ENCODE assay signal across 8 cellular contexts in the genomic region with DNA sequence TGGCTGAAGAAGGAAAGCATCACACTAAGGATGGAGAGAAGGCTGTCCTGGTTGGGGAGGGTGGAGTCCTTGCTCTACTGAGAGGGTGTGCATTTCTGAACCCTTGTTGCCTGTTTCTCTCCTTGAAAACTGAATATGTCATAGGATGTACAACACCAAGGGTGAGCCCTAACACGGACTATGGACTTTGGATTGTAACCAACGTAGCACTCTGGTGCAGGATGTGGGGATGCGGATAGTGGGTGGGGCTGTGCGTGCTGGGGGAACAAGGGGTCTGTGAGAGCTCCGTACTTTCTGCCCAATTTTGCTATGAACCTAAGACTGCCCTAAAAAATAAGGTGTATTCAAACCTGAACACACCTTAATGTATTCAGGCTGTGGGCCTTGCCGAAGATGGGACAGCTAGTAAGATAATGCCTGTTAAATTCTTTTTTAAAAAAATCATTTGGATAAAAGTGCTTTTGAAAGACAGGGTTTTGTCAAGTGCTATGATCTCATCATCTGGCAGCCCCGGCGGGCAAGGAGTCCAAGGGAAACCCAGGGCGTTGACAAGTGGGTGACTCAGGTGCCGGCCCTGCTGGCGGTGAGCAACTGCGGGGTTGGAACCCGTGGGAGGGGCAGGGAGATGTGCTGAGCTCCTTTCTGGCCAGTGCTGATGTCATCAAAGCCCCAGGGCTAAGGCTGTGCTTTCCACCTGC. TPM values are rescaled to one million over a fixed set of nuclear protein-coding genes. Genes with fewer than 3 reads are reported as not detected.
DNase-seq lines count a peak whose midpoint lies in the region; ATAC-seq and TF ChIP-seq lines count a peak whose summit lies in the region.

No MANE protein-coding gene starts in this region.

- H3K4me1 ChIP-seq in IMR-90 (ENCODE audit: control insufficient read depth, insufficient read depth, low read length) (peaks cover 1% of the 10 kb centered on the region; the same call in 1 of the 2 replicates), lower lobe of right lung (peaks cover 8% of the 10 kb centered on the region)

- POLR2A ChIA-PET in IMR-90 (lab: Charles Lee; ENCODE audit: unreplicated experiment): no interaction called here
- POLR2A ChIA-PET in MCF 10A (lab: Yijun Ruan, JAX): interaction anchor here (0.5 to 2.1 kb wide), 9 partner anchors 8 to 244 kb away, joined by 3 to 17 read pairs (median 5); no protein-coding TSS in a partner anchor

- no peak overlapping the region for H4K91ac ChIP-seq in IMR-90 (ENCODE audit: insufficient read depth, low read depth, low read length)

- no peak overlapping the region for H3K27ac ChIP-seq in IMR-90 (ENCODE audit: insufficient read depth, low read length)
- no peak overlapping the region for H3K27ac ChIP-seq in lower lobe of right lung

- no peak overlapping the region for H3K9ac ChIP-seq in IMR-90 (ENCODE audit: low read depth, low read length)

- in situ Hi-C loops in IMR-90 (cut with MboI; ENCODE audit: low sequenced_read_pairs): no loop called here

- no peaks in the 10 kb centered on the region for H3K36me3 Mint-ChIP-seq in MCF 10A (ENCODE audit: insufficient read depth, unreplicated experiment)

- TF ChIP-seq RAD21 in IMR-90 (IDR thresholded peaks at IDR 0.05; ENCODE audit: low read length): 0 out of 2 replicates have a peak, but pooled peaks have one; percentile 18

- WGBS in IMR-90 (ENCODE audit: extremely low coverage in 2 of 2, insufficient read length in 1 of 2), 2 experiments: 80% methylated on average over 2 of the region's 13 CpGs; no CpG with 5 or more reads in 1 of the 2 experiments

- H3K4me1 Mint-ChIP-seq in MCF 10A (ENCODE audit: insufficient read depth, unreplicated experiment): peaks cover 21% of the 10 kb centered on the region

- CTCF ChIA-PET in IMR-90 (lab: Yijun Ruan, JAX): no interaction called here
- CTCF ChIA-PET in MCF 10A (lab: Yijun Ruan, JAX): interaction anchor here (0.6 to 1.4 kb wide), 3 partner anchors 27 to 402 kb away, joined by 3 read pairs; no protein-coding TSS in a partner anchor

- H3K9me3 ChIP-seq in IMR-90 (ENCODE audit: control insufficient read depth, insufficient read depth, low read length): no peaks in the 10 kb centered on the region
- H3K9me3 ChIP-seq in lower lobe of right lung: no peaks in the 10 kb centered on the region

- no peak overlapping the region for H3K4ac ChIP-seq in IMR-90 (ENCODE audit: low read depth, low read length)

- intact Hi-C loops in IMR-90 (cut with micrococcal nuclease) (loop anchor here (10.0 kb wide), 1 partner anchor 81 kb away; no protein-coding TSS in a partner anchor), MCF 10A (cut with micrococcal nuclease) (loop anchor here (5.0 to 10.0 kb wide), 2 partner anchors 61 to 339 kb away; no protein-coding TSS in a partner anchor), lower lobe of right lung (cut with DNase I) (no loop called here)

- no peak overlapping the region for H2BK20ac ChIP-seq in IMR-90 (ENCODE audit: low read depth, low read length)

- H2BK120ac ChIP-seq in IMR-90 (ENCODE audit: low read depth, low read length): no peak overlapping the region

- H3K4me3 ChIP-seq in IMR-90 (ENCODE audit: insufficient read depth, low read depth, low read length): no peak overlapping the region
- H3K4me3 ChIP-seq in lower lobe of right lung: no peak overlapping the region

- no peak overlapping the region for H3K56ac ChIP-seq in IMR-90 (ENCODE audit: extremely low read depth, insufficient read depth, low read length)

- peak overlapping the region; percentile 40; the same call in 1 of the 3 replicates for H2BK15ac ChIP-seq in IMR-90 (ENCODE audit: low read depth, low read length)

- no peaks in the 10 kb centered on the region for H3K9me1 ChIP-seq in IMR-90 (ENCODE audit: insufficient read depth, low read length)

- no peak overlapping the region for H4K5ac ChIP-seq in IMR-90 (ENCODE audit: low read depth, low read length)

- H2AFZ ChIP-seq in IMR-90 (replicated peaks; ENCODE audit: low read length, poor library complexity): no peak overlapping the region

- TF ChIP-seq POLR2A in IMR-90 (IDR thresholded peaks at IDR 0.05; ENCODE audit: low read depth, low read length): no peak

- H3K27me3 ChIP-seq in IMR-90 (ENCODE audit: control insufficient read depth, insufficient read depth, low read length): peaks cover 2% of the 10 kb centered on the region; the same call in 1 of the 2 replicates
- H3K27me3 ChIP-seq in lower lobe of right lung (ENCODE audit: low read depth): no peaks in the 10 kb centered on the region

- H3K36me3 ChIP-seq in IMR-90 (ENCODE audit: control insufficient read depth, insufficient read depth, low read length) (no peaks in the 10 kb centered on the region), lower lobe of right lung (no peaks in the 10 kb centered on the region)

- no peak overlapping the region for H2AK9ac ChIP-seq in IMR-90 (replicated peaks; ENCODE audit: low read depth, low read length, poor library complexity)

- peak; percentile 94 for ATAC-seq in IMR-90 (ENCODE audit: low read depth)
- ATAC-seq in lower lobe of right lung: peak; percentile 96 to 99
- no peak for ATAC-seq in GM19035 (IDR thresholded peaks at IDR 0.05; ENCODE audit: unreplicated experiment)
- no peak for ATAC-seq in HG03159 (IDR thresholded peaks at IDR 0.05; ENCODE audit: unreplicated experiment)

- H4K8ac ChIP-seq in IMR-90 (ENCODE audit: low read depth in 2 of 2, low read length in 2 of 2): no peak overlapping the region

- dilution Hi-C loops in IMR-90 (cut with HindIII; ENCODE audit: low sequenced_read_pairs, unreplicated experiment): no loop called here

- no peak overlapping the region for H2BK5ac ChIP-seq in IMR-90 (ENCODE audit: low read depth, low read length, poor library complexity, severe bottlenecking)

- H3K27ac Mint-ChIP-seq in MCF 10A (ENCODE audit: low read depth, unreplicated experiment): peak overlapping the region; percentile 27

- H2AK5ac ChIP-seq in IMR-90 (ENCODE audit: low read depth, low read length): 0 out of 2 replicates have a peak overlapping the region, but pooled peaks have one; percentile 10

- H4K20me1 ChIP-seq in IMR-90 (ENCODE audit: insufficient read depth, low read length): no peaks in the 10 kb centered on the region

- peak; percentile 68 for DNase-seq in AG08396 (ENCODE audit: low spot score)
- DNase-seq in IMR-90: peak; percentile 95
- DNase-seq in MCF 10A (ENCODE audit: unreplicated experiment): peak; percentile 98
- peak; percentile 89 for DNase-seq in lower lobe of right lung
- DNase-seq in occipital lobe (lab: John Stamatoyannopoulos, UW): no peak
- no peak for DNase-seq in effector CD4-positive, alpha-beta T cell

- BruUV-seq in IMR-90 (replicated peaks; lab: Mats Ljungman, UMichigan) (no TSS peak), MCF 10A (replicated peaks; lab: Mats Ljungman, UMichigan) (no TSS peak)

- no peak for TF ChIP-seq CTCF in IMR-90 (conservative IDR thresholded peaks at IDR 0.05; ENCODE audit: low read depth, low read length)
- TF ChIP-seq CTCF in MCF 10A (IDR thresholded peaks at IDR 0.05; ENCODE audit: unreplicated experiment): no peak
- no peak for TF ChIP-seq CTCF in lower lobe of right lung (IDR thresholded peaks at IDR 0.05)

- no peaks in the 10 kb centered on the region for H3K27me3 Mint-ChIP-seq in MCF 10A (ENCODE audit: insufficient read depth, unreplicated experiment)

- no peak overlapping the region for H3K23ac ChIP-seq in IMR-90 (ENCODE audit: low read depth, low read length)

- H3K9me3 Mint-ChIP-seq in MCF 10A (ENCODE audit: unreplicated experiment): no peaks in the 10 kb centered on the region

- H3K14ac ChIP-seq in IMR-90 (replicated peaks; ENCODE audit: low read depth, low read length): no peak overlapping the region

- H3K4me3 Mint-ChIP-seq in MCF 10A (ENCODE audit: unreplicated experiment): no peak overlapping the region

- H3K4me2 ChIP-seq in IMR-90 (ENCODE audit: low read depth, low read length): no peak overlapping the region

- no peaks in the 10 kb centered on the region for H3K79me1 ChIP-seq in IMR-90 (ENCODE audit: low read depth in 1 of 2, low read length in 2 of 2)

- H3K18ac ChIP-seq in IMR-90 (ENCODE audit: low read depth, low read length): no peak overlapping the region

TF ChIP-seq in IMR-90, 13 proteins besides CTCF, POLR2A, EP300 and RAD21 (continues in another document):
- TF ChIP-seq, protein P1, sequence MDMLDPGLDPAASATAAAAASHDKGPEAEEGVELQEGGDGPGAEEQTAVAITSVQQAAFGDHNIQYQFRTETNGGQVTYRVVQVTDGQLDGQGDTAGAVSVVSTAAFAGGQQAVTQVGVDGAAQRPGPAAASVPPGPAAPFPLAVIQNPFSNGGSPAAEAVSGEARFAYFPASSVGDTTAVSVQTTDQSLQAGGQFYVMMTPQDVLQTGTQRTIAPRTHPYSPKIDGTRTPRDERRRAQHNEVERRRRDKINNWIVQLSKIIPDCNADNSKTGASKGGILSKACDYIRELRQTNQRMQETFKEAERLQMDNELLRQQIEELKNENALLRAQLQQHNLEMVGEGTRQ (IDR thresholded peaks at IDR 0.05; ENCODE audit: low read depth, low read length): no peak
- peak; percentile 78 for TF ChIP-seq MAZ (IDR thresholded peaks at IDR 0.05; ENCODE audit: borderline replicate concordance, low read depth, low read length)
- peak; percentile 46; the same call in 1 of the 2 replicates for TF ChIP-seq MAFK (IDR thresholded peaks at IDR 0.05; ENCODE audit: low read depth, low read length)
- TF ChIP-seq, protein P2, sequence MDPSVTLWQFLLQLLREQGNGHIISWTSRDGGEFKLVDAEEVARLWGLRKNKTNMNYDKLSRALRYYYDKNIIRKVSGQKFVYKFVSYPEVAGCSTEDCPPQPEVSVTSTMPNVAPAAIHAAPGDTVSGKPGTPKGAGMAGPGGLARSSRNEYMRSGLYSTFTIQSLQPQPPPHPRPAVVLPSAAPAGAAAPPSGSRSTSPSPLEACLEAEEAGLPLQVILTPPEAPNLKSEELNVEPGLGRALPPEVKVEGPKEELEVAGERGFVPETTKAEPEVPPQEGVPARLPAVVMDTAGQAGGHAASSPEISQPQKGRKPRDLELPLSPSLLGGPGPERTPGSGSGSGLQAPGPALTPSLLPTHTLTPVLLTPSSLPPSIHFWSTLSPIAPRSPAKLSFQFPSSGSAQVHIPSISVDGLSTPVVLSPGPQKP (IDR thresholded peaks at IDR 0.05; ENCODE audit: borderline replicate concordance, low read depth, low read length): no peak
- TF ChIP-seq SMC3 (IDR thresholded peaks at IDR 0.05; ENCODE audit: low read depth, low read length): no peak
- TF ChIP-seq RCOR1 (IDR thresholded peaks at IDR 0.05; ENCODE audit: insufficient replicate concordance, low read length): peak; percentile 46
- TF ChIP-seq FOS (IDR thresholded peaks at IDR 0.05; ENCODE audit: low read depth, low read length): peak; percentile 79
- peak; percentile 67 for TF ChIP-seq BHLHE40 (IDR thresholded peaks at IDR 0.05; ENCODE audit: low read depth, low read length)
- TF ChIP-seq CHD1 (IDR thresholded peaks at IDR 0.05; ENCODE audit: low read depth, low read length): no peak
- TF ChIP-seq RFX5 (IDR thresholded peaks at IDR 0.05; ENCODE audit: low read depth, low read length): no peak

RNA-seq across cellular contexts. Expression of a gene that starts 54.0 kb away (rescaled TPM):
- 2.5 and 3.3 TPM in 2 replicates for total RNA-seq in IMR-90 (2012; rRNA removed)
- polyA plus RNA-seq in IMR-90 (2012; rRNA removed): 4.0 and 4.2 TPM in 2 replicates
- polyA plus RNA-seq in IMR-90 (2012; cell fraction: cytosol; rRNA removed): 1.8 and 5.7 TPM in 2 replicates
- polyA plus RNA-seq in IMR-90 (2012; cell fraction: nucleus; rRNA removed; ENCODE audit: low replicate concordance): 10.4 and 10.7 TPM in 2 replicates
- total RNA-seq in MCF 10A (2022): 6.7 and 14.0 TPM in 2 replicates
- total RNA-seq in lower lobe of right lung: 22.1 TPM
- 0.16 TPM for total RNA-seq in occipital lobe

Comparison
In these comparisons a context has a peak if more than half of its experiments do, and no peak if none do; other contexts are left out.
1. DNase-seq: peak in AG08396 (single experiment), IMR-90 (single experiment), MCF 10A (single experiment) and lower lobe of right lung (single experiment); none in occipital lobe (single experiment) and effector CD4-positive, alpha-beta T cell (single experiment).
2. ATAC-seq: peak in IMR-90 (single experiment) and lower lobe of right lung (2 of 2); none in GM19035 (single experiment) and HG03159 (single experiment).